27 cellular contexts compared by ENCODE assay signal in the genomic region with DNA sequence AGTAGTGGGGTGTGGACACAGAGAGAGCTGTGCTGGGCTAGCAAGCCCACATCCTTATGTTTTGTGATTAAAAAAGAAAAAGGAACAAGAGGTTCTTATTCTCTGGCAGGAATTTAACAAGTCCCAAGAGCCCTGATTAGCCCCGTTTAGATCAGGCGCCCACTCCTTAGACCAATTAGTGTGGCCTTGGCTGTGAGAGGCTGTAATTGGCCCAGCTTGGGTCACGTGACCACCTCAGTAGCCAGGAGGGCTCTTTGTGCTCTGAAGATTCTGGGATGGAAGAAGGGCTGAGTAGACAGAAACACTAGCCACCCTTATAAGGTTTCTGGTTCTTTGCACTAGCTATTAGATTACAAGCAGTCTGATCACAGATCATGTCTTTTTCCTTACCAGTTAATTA. TPM values are rescaled to one million over a fixed set of nuclear protein-coding genes. Genes with fewer than 3 reads are reported as not detected.
DNase-seq lines count a peak whose midpoint lies in the region; ATAC-seq, FAIRE-seq and TF ChIP-seq lines count a peak whose summit lies in the region.
"Had no signal": no experiment of that assay in that cellular context is flagged by ENCODE, and none has a peak within 500 bp of the region (broad histone marks: within the 10 kb centered on the region; RNA-seq: fewer than 3 reads in every experiment).

No MANE protein-coding gene starts in this region.

- H2AFZ ChIP-seq in IMR-90 (replicated peaks; ENCODE audit: low read length, poor library complexity), result no peak overlapping the region
- H2AFZ ChIP-seq: hepatocyte had no signal

- in situ Hi-C loops in IMR-90 (cut with MboI; ENCODE audit: low sequenced_read_pairs), result no loop called here

- H2BK15ac ChIP-seq in IMR-90 (ENCODE audit: low read depth, low read length), result no peak overlapping the region

- no peak overlapping the region for H2BK20ac ChIP-seq in IMR-90 (ENCODE audit: low read depth, low read length)

- no peaks in the 10 kb centered on the region for H3K27me3 Mint-ChIP-seq in WTC11 (ENCODE audit: low read depth)
- H3K27me3 Mint-ChIP-seq in activated CD4-positive, alpha-beta memory T cell treated with anti-CD3 and anti-CD28 coated beads, Interleukin-2, amount 10 ng/mL, durations not matched to agents 7 days and 5 days, result no peaks in the 10 kb centered on the region
- H3K27me3 Mint-ChIP-seq: brain had no signal

- H3K56ac ChIP-seq in IMR-90 (ENCODE audit: extremely low read depth, insufficient read depth, low read length), result no peak overlapping the region

- TF ChIP-seq POLR2A in IMR-90 (IDR thresholded peaks at IDR 0.05; ENCODE audit: low read depth, low read length), result no peak

- WGBS in IMR-90 (ENCODE audit: extremely low coverage in 2 of 2, insufficient read length in 1 of 2), 2 experiments, result 80% methylated on average over 1 of the region's 3 CpGs; no CpG with 5 or more reads in 1 of the 2 experiments
- WGBS in pancreas, 2 donors, result 19 to 30% methylated on average over 3 of the region's 3 CpGs

- no peak overlapping the region for H3K4me2 ChIP-seq in IMR-90 (ENCODE audit: low read depth, low read length)
- H3K4me2 ChIP-seq: BLaER1, hepatocyte, KMS-11 had no signal

- H3K4me1 ChIP-seq in IMR-90 (ENCODE audit: control insufficient read depth, insufficient read depth, low read length), result peaks cover 3% of the 10 kb centered on the region
- H3K4me1 ChIP-seq in pancreas, result peaks cover 17 to 27% (median 27%) of the 10 kb centered on the region in 3 donors
- H3K4me1 ChIP-seq: BLaER1, left ventricle myocardium inferior, suprapubic skin had no signal

- no peak overlapping the region for H3K4ac ChIP-seq in IMR-90 (ENCODE audit: low read depth, low read length)

- POLR2A ChIA-PET in IMR-90 (lab: Charles Lee; ENCODE audit: unreplicated experiment), result no interaction called here
- POLR2A ChIA-PET in WTC11 (lab: Charles Lee), result no interaction called here
- POLR2A ChIA-PET in activated CD4-positive, alpha-beta memory T cell treated with anti-CD3 and anti-CD28 coated beads, Interleukin-2, amount 10 ng/mL, durations not matched to agents 7 days and 5 days (lab: Charles Lee), result no interaction called here

- no peak overlapping the region for H3K23ac ChIP-seq in IMR-90 (ENCODE audit: low read depth, low read length)

- no peak overlapping the region for H2AK5ac ChIP-seq in IMR-90 (ENCODE audit: low read depth, low read length)

- no peaks in the 10 kb centered on the region for H3K79me1 ChIP-seq in IMR-90 (ENCODE audit: low read depth in 1 of 2, low read length in 2 of 2)

- no peak overlapping the region for H4K5ac ChIP-seq in IMR-90 (ENCODE audit: low read depth, low read length)

- H3K27me3 ChIP-seq in IMR-90 (ENCODE audit: control insufficient read depth, insufficient read depth, low read length) (no peaks in the 10 kb centered on the region), pancreas (no peaks in the 10 kb centered on the region)
- H3K27me3 ChIP-seq: BLaER1, hepatocyte, SJSA1, suprapubic skin had no signal

- DNase-seq in NCI-H2227 (lab: John Stamatoyannopoulos, UW; ENCODE audit: unreplicated experiment) (peak; percentile 11), NCI-H2227 treated with DMSO at 0.1 percent for 48 hours (lab: John Stamatoyannopoulos, UW) (no peak), IMR-90 (no peak), WTC11 (ENCODE audit: low spot score) (no peak), pancreas (peak in 3 of 6 donors; percentile 43 to 63 (median 51))
- no peak for DNase-seq in activated CD4-positive, alpha-beta memory T cell treated with anti-CD3 and anti-CD28 coated beads, Interleukin-2, amount 10 ng/mL, durations not matched to agents 7 days and 5 days
- DNase-seq: ACHN; activated CD4-positive, alpha-beta T cell treated with anti-CD3 and anti-CD28 coated beads for 4 hours; activated naive CD4-positive, alpha-beta T cell; activated T-cell treated with anti-CD3 and anti-CD28 coated beads, Interleukin-2, amount 50 U/mL, for 4 hours; Calu3; effector CD4-positive, alpha-beta T cell; left ventricle myocardium inferior; midbrain; natural killer cell; NCI-H1694 treated with DMSO at 0.1 percent for 48 hours; NCI-H446 treated with DMSO at 0.1 percent for 48 hours; T-helper 2 cell had no signal

- no peak overlapping the region for H3K4me3 Mint-ChIP-seq in WTC11
- H3K4me3 Mint-ChIP-seq in activated CD4-positive, alpha-beta memory T cell treated with anti-CD3 and anti-CD28 coated beads, Interleukin-2, amount 10 ng/mL, durations not matched to agents 7 days and 5 days, result no peak overlapping the region
- H3K4me3 Mint-ChIP-seq: activated T-cell treated with anti-CD3 and anti-CD28 coated beads, Interleukin-2, amount 50 U/mL, for 4 hours; brain; natural killer cell had no signal

- TF ChIP-seq CTCF in IMR-90 (conservative IDR thresholded peaks at IDR 0.05; ENCODE audit: low read depth, low read length) (no peak), WTC11 (IDR thresholded peaks at IDR 0.05) (no peak), pancreas (IDR thresholded peaks at IDR 0.05) (no peak)

- no peaks in the 10 kb centered on the region for H3K9me3 Mint-ChIP-seq in WTC11
- H3K9me3 Mint-ChIP-seq in activated CD4-positive, alpha-beta memory T cell treated with anti-CD3 and anti-CD28 coated beads, Interleukin-2, amount 10 ng/mL, durations not matched to agents 7 days and 5 days, result no peaks in the 10 kb centered on the region
- H3K9me3 Mint-ChIP-seq: activated T-cell treated with anti-CD3 and anti-CD28 coated beads, Interleukin-2, amount 50 U/mL, for 4 hours; brain; natural killer cell had no signal

- no peak for TF ChIP-seq RAD21 in IMR-90 (IDR thresholded peaks at IDR 0.05; ENCODE audit: low read length)

- H3K27ac ChIP-seq in IMR-90 (ENCODE audit: insufficient read depth, low read length), result no peak overlapping the region
- H3K27ac ChIP-seq in pancreas, result peak overlapping the region in 3 of 4 donors; percentile 28 to 70 (median 43)
- H3K27ac ChIP-seq: BLaER1, hepatocyte, KMS-11, left ventricle myocardium inferior, SJSA1, suprapubic skin had no signal

- no peak overlapping the region for H2AK9ac ChIP-seq in IMR-90 (replicated peaks; ENCODE audit: low read depth, low read length, poor library complexity)

- H3K18ac ChIP-seq in IMR-90 (ENCODE audit: low read depth, low read length), result no peak overlapping the region

- CTCF ChIA-PET in IMR-90 (lab: Yijun Ruan, JAX) (no interaction called here), WTC11 (lab: Charles Lee) (interaction anchor here (0.5 to 1.0 kb wide), 2 partner anchors 12 to 29 kb away, joined by 3 read pairs; no protein-coding TSS in a partner anchor)
- CTCF ChIA-PET in activated CD4-positive, alpha-beta memory T cell treated with anti-CD3 and anti-CD28 coated beads, Interleukin-2, amount 10 ng/mL, durations not matched to agents 7 days and 5 days (lab: Charles Lee), result no interaction called here

- 0 out of 2 replicates have a peak, but pooled peaks cover 2% of the 10 kb centered on the region for H3K9me3 ChIP-seq in IMR-90 (ENCODE audit: control insufficient read depth, insufficient read depth, low read length)
- H3K9me3 ChIP-seq in pancreas, result no peaks in the 10 kb centered on the region
- H3K9me3 ChIP-seq: BLaER1, left ventricle myocardium inferior, SJSA1, suprapubic skin had no signal

- no TSS peak for BruUV-seq in IMR-90 (replicated peaks; lab: Mats Ljungman, UMichigan)

- H3K14ac ChIP-seq in IMR-90 (replicated peaks; ENCODE audit: low read depth, low read length), result no peak overlapping the region

- H2BK5ac ChIP-seq in IMR-90 (ENCODE audit: low read depth, low read length, poor library complexity, severe bottlenecking), result no peak overlapping the region

- H4K8ac ChIP-seq in IMR-90 (ENCODE audit: low read depth in 2 of 2, low read length in 2 of 2), result no peak overlapping the region

- no peak overlapping the region for H3K27ac Mint-ChIP-seq in WTC11
- no peak overlapping the region for H3K27ac Mint-ChIP-seq in activated CD4-positive, alpha-beta memory T cell treated with anti-CD3 and anti-CD28 coated beads, Interleukin-2, amount 10 ng/mL, durations not matched to agents 7 days and 5 days
- H3K27ac Mint-ChIP-seq: brain, natural killer cell had no signal

- H3K36me3 Mint-ChIP-seq in WTC11, result no peaks in the 10 kb centered on the region
- H3K36me3 Mint-ChIP-seq in activated CD4-positive, alpha-beta memory T cell treated with anti-CD3 and anti-CD28 coated beads, Interleukin-2, amount 10 ng/mL, durations not matched to agents 7 days and 5 days (ENCODE audit: low read depth), result no peaks in the 10 kb centered on the region
- H3K36me3 Mint-ChIP-seq: brain, natural killer cell had no signal

- H2BK120ac ChIP-seq in IMR-90 (ENCODE audit: low read depth, low read length), result no peak overlapping the region

- no peak overlapping the region for H4K91ac ChIP-seq in IMR-90 (ENCODE audit: insufficient read depth, low read depth, low read length)

- no peak for FAIRE-seq in pancreas (lab: Jason Lieb, UNC)
- FAIRE-seq: GM19239 had no signal

- H3K4me1 Mint-ChIP-seq in WTC11, result peaks cover 18% of the 10 kb centered on the region
- H3K4me1 Mint-ChIP-seq in activated CD4-positive, alpha-beta memory T cell treated with anti-CD3 and anti-CD28 coated beads, Interleukin-2, amount 10 ng/mL, durations not matched to agents 7 days and 5 days, result peaks cover 15% of the 10 kb centered on the region
- H3K4me1 Mint-ChIP-seq: brain had no signal

- intact Hi-C loops in IMR-90 (cut with micrococcal nuclease), result no loop called here
- intact Hi-C loops in pancreas (cut with DNase I), result no loop called here

- dilution Hi-C loops in IMR-90 (cut with HindIII; ENCODE audit: low sequenced_read_pairs, unreplicated experiment), result no loop called here

- no peaks in the 10 kb centered on the region; the same call in 1 of the 2 replicates for H3K9me1 ChIP-seq in IMR-90 (ENCODE audit: insufficient read depth, low read length)

- H3K36me3 ChIP-seq in IMR-90 (ENCODE audit: control insufficient read depth, insufficient read depth, low read length), result no peaks in the 10 kb centered on the region
- no peaks in the 10 kb centered on the region for H3K36me3 ChIP-seq in pancreas
- H3K36me3 ChIP-seq: BLaER1, left ventricle myocardium inferior, SJSA1, suprapubic skin had no signal

- no peak for ATAC-seq in IMR-90 (ENCODE audit: low read depth)
- peak; percentile 66 for ATAC-seq in WTC11
- peak; percentile 69 to 81 (median 74) for ATAC-seq in pancreas
- ATAC-seq in GM21367 (IDR thresholded peaks at IDR 0.05; ENCODE audit: unreplicated experiment), result no peak
- ATAC-seq in HG03039 (IDR thresholded peaks at IDR 0.05; ENCODE audit: unreplicated experiment), result no peak
- ATAC-seq: activated T-cell treated with anti-CD3 and anti-CD28 coated beads, Interleukin-2, amount 50 U/mL, for 4 hours; natural killer cell had no signal

- H3K9ac ChIP-seq in IMR-90 (ENCODE audit: low read depth, low read length), result no peak overlapping the region
- H3K9ac ChIP-seq: BLaER1, KMS-11 had no signal

- no peak overlapping the region for H3K4me3 ChIP-seq in IMR-90 (ENCODE audit: insufficient read depth, low read depth, low read length)
- no peak overlapping the region for H3K4me3 ChIP-seq in pancreas
- H3K4me3 ChIP-seq: BLaER1, hepatocyte, left ventricle myocardium inferior, SJSA1, suprapubic skin had no signal

- H4K20me1 ChIP-seq in IMR-90 (ENCODE audit: insufficient read depth, low read length), result no peaks in the 10 kb centered on the region
- H4K20me1 ChIP-seq: BLaER1 had no signal

RNA-seq across cellular contexts. Expression of a gene that starts 31.1 kb away (rescaled TPM):
- total RNA-seq in IMR-90 (2012; rRNA removed) (1.8 and 2.5 TPM in 2 replicates), WTC11 (2021) (0.71 to 1.8 TPM (median 0.80 TPM) in 3 replicates), pancreas (1 to 10 TPM; 1.5 to 6.4 (median 2.8) TPM)
- polyA plus RNA-seq in IMR-90 (2012; rRNA removed) (0.39 and 0.46 TPM in 2 replicates), pancreas (1 to 10 TPM; 1.7 to 3.2 TPM)
- polyA plus RNA-seq in IMR-90 (2012; cell fraction: cytosol; rRNA removed), result 0.04 and 0.05 TPM in 2 replicates
- polyA plus RNA-seq in IMR-90 (2012; cell fraction: nucleus; rRNA removed; ENCODE audit: low replicate concordance), result 0.05 and 0.91 TPM in 2 replicates
- total RNA-seq in activated CD4-positive, alpha-beta memory T cell treated with anti-CD3 and anti-CD28 coated beads, Interleukin-2, amount 10 ng/mL, durations not matched to agents 7 days and 5 days, result 1 to 10 TPM; 1.5 to 1.6 TPM

Comparison
In these comparisons a context has a peak if more than half of its experiments do, and no peak if none do; other contexts are left out.
1. ATAC-seq: peak in WTC11 (single experiment) and pancreas (4 of 4); none in IMR-90 (single experiment), GM21367 (single experiment) and HG03039 (single experiment).